Comparison of ENCODE assay signal across 1 cellular context in the genomic region with DNA sequence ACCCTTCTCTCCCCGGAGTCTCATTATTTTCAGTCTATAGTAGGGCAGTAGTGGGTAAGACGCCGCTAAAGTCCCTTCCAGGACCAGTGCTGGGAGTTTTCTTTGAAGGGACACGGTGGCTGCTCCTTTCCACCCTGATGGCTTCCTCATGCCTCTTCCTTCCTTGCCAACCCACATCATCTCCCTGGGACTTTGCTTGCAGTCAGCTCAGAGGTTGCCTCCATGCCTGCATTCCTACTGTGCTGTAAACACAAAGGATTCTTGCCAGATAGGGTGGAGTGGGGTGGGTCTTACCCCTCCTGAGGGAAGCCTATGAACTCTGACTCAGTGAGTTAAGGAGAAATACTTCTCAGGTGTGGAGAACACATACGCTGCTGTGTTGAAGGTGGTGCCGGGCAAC.
TF ChIP-seq lines count a peak whose summit lies in the region.

No MANE protein-coding gene starts in this region.

TF ChIP-seq in A549, 52 proteins besides CTCF, POLR2A, EP300 and RAD21 (continued from another document):
- TF ChIP-seq, protein P1, sequence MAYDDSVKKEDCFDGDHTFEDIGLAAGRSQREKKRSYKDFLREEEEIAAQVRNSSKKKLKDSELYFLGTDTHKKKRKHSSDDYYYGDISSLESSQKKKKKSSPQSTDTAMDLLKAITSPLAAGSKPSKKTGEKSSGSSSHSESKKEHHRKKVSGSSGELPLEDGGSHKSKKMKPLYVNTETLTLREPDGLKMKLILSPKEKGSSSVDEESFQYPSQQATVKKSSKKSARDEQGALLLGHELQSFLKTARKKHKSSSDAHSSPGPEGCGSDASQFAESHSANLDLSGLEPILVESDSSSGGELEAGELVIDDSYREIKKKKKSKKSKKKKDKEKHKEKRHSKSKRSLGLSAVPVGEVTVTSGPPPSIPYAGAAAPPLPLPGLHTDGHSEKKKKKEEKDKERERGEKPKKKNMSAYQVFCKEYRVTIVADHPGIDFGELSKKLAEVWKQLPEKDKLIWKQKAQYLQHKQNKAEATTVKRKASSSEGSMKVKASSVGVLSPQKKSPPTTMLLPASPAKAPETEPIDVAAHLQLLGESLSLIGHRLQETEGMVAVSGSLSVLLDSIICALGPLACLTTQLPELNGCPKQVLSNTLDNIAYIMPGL (CRISPR knock-in tag; IDR thresholded peaks at IDR 0.05; ENCODE audit: borderline replicate concordance) = no peak
- TF ChIP-seq MAZ (IDR thresholded peaks at IDR 0.05; ENCODE audit: borderline replicate concordance, low read depth, low read length) (no peak), ZFP36 (IDR thresholded peaks at IDR 0.05; ENCODE audit: borderline replicate concordance, partially characterized antibody) (no peak), JUNB (IDR thresholded peaks at IDR 0.05) (no peak), FOXS1 (CRISPR knock-in tag; IDR thresholded peaks at IDR 0.05) (no peak), CEBPB (IDR thresholded peaks at IDR 0.05) (no peak), REST (IDR thresholded peaks at IDR 0.05) (no peak), HOXB5 (CRISPR knock-in tag; IDR thresholded peaks at IDR 0.05) (no peak), EHMT2 (IDR thresholded peaks at IDR 0.05; ENCODE audit: low read depth) (no peak), RFX5 (IDR thresholded peaks at IDR 0.05) (no peak), MAFK (IDR thresholded peaks at IDR 0.05; ENCODE audit: partially characterized antibody) (no peak), FOSB (CRISPR knock-in tag; IDR thresholded peaks at IDR 0.05) (no peak)
- TF ChIP-seq, protein P2, sequence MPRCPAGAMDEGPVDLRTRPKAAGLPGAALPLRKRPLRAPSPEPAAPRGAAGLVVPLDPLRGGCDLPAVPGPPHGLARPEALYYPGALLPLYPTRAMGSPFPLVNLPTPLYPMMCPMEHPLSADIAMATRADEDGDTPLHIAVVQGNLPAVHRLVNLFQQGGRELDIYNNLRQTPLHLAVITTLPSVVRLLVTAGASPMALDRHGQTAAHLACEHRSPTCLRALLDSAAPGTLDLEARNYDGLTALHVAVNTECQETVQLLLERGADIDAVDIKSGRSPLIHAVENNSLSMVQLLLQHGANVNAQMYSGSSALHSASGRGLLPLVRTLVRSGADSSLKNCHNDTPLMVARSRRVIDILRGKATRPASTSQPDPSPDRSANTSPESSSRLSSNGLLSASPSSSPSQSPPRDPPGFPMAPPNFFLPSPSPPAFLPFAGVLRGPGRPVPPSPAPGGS (IDR thresholded peaks at IDR 0.05) = no peak
- TF ChIP-seq, protein P3, sequence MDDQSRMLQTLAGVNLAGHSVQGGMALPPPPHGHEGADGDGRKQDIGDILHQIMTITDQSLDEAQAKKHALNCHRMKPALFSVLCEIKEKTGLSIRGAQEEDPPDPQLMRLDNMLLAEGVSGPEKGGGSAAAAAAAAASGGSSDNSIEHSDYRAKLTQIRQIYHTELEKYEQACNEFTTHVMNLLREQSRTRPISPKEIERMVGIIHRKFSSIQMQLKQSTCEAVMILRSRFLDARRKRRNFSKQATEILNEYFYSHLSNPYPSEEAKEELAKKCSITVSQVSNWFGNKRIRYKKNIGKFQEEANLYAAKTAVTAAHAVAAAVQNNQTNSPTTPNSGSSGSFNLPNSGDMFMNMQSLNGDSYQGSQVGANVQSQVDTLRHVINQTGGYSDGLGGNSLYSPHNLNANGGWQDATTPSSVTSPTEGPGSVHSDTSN (IDR thresholded peaks at IDR 0.05) = no peak
- TF ChIP-seq, protein P4, sequence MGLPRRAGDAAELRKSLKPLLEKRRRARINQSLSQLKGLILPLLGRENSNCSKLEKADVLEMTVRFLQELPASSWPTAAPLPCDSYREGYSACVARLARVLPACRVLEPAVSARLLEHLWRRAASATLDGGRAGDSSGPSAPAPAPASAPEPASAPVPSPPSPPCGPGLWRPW (IDR thresholded peaks at IDR 0.05) = no peak
